8 cellular contexts compared by ENCODE assay signal in genomic region chr6:100464910-100465700, GRCh38. TPM values are rescaled to one million over a fixed set of nuclear protein-coding genes. Genes with fewer than 3 reads are reported as not detected.
DNase-seq lines count a peak whose midpoint lies in the region; ATAC-seq and TF ChIP-seq lines count a peak whose summit lies in the region.

A gene with protein sequence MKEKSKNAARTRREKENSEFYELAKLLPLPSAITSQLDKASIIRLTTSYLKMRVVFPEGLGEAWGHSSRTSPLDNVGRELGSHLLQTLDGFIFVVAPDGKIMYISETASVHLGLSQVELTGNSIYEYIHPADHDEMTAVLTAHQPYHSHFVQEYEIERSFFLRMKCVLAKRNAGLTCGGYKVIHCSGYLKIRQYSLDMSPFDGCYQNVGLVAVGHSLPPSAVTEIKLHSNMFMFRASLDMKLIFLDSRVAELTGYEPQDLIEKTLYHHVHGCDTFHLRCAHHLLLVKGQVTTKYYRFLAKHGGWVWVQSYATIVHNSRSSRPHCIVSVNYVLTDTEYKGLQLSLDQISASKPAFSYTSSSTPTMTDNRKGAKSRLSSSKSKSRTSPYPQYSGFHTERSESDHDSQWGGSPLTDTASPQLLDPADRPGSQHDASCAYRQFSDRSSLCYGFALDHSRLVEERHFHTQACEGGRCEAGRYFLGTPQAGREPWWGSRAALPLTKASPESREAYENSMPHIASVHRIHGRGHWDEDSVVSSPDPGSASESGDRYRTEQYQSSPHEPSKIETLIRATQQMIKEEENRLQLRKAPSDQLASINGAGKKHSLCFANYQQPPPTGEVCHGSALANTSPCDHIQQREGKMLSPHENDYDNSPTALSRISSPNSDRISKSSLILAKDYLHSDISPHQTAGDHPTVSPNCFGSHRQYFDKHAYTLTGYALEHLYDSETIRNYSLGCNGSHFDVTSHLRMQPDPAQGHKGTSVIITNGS (minus strand): TSS chr6:100464921. CDS start chr6:100463468, 1,453 bp downstream.

- H2AFZ ChIP-seq in smooth muscle cell (ENCODE audit: low read depth) = no peak within 1 kb of the TSS

- peaks cover 12% of the 10 kb centered on the region for H3K9me3 Mint-ChIP-seq in activated naive CD4-positive, alpha-beta T cell treated with anti-CD3 and anti-CD28 coated beads, Interleukin-2, amount 50 U/mL, for 24 hours

- WGBS in smooth muscle cell (ENCODE audit: low lambda C conversion rate) = 2% methylated on average over 65 of the region's 65 CpGs

- ATAC-seq in GM18519 (IDR thresholded peaks at IDR 0.05; ENCODE audit: low FRiP score, unreplicated experiment) (peak; percentile 88), HG03039 (IDR thresholded peaks at IDR 0.05; ENCODE audit: unreplicated experiment) (no peak), GM18868 (IDR thresholded peaks at IDR 0.05; ENCODE audit: unreplicated experiment) (no peak)

- DNase-seq in AG08395 (ENCODE audit: low spot score) = peak; percentile 95
- DNase-seq in iPS DF 19.7 (ENCODE audit: low read depth, low spot score) = peak; percentile 60
- no peak for DNase-seq in smooth muscle cell (lab: John Stamatoyannopoulos, UW; ENCODE audit: unreplicated experiment)

- H3K79me2 ChIP-seq in smooth muscle cell (ENCODE audit: low read depth) = no peaks in the 10 kb centered on the region

- H3K4me3 ChIP-seq in HUES6 (ENCODE audit: low read depth, low read length) (peak within 1 kb of the TSS; percentile 55), smooth muscle cell (peak within 1 kb of the TSS; percentile 49)

- no peak for TF ChIP-seq CTCF in smooth muscle cell (IDR thresholded peaks at IDR 0.05; ENCODE audit: borderline replicate concordance, insufficient read depth, poor library complexity, severe bottlenecking)

- H3K9ac ChIP-seq in HUES6 (ENCODE audit: low read length) (no peak within 1 kb of the TSS), smooth muscle cell (ENCODE audit: low read depth) (no peak within 1 kb of the TSS)

- H3K4me3 Mint-ChIP-seq in activated naive CD4-positive, alpha-beta T cell treated with anti-CD3 and anti-CD28 coated beads, Interleukin-2, amount 50 U/mL, for 24 hours = no peak within 1 kb of the TSS

- peaks cover 20% of the 10 kb centered on the region for H3K4me1 Mint-ChIP-seq in activated naive CD4-positive, alpha-beta T cell treated with anti-CD3 and anti-CD28 coated beads, Interleukin-2, amount 50 U/mL, for 24 hours

- H3K27ac Mint-ChIP-seq in activated naive CD4-positive, alpha-beta T cell treated with anti-CD3 and anti-CD28 coated beads, Interleukin-2, amount 50 U/mL, for 24 hours = peak within 1 kb of the TSS; percentile 8

- H3K27ac ChIP-seq in HUES6 (ENCODE audit: low read depth, low read length) (no peak within 1 kb of the TSS), smooth muscle cell (ENCODE audit: low read depth) (no peak within 1 kb of the TSS)

- peaks cover 66% of the 10 kb centered on the region for H3K27me3 Mint-ChIP-seq in activated naive CD4-positive, alpha-beta T cell treated with anti-CD3 and anti-CD28 coated beads, Interleukin-2, amount 50 U/mL, for 24 hours

- H3K4me2 ChIP-seq in smooth muscle cell = peak within 1 kb of the TSS; percentile 79

- H3K9me3 ChIP-seq in HUES6 (ENCODE audit: control insufficient read depth, insufficient read depth, low read depth, low read length) (no peaks in the 10 kb centered on the region), smooth muscle cell (replicated peaks; ENCODE audit: low read depth) (no peaks in the 10 kb centered on the region)

- H4K20me1 ChIP-seq in smooth muscle cell (ENCODE audit: low read depth) = no peaks in the 10 kb centered on the region

- H3K36me3 ChIP-seq in HUES6 (ENCODE audit: control insufficient read depth, insufficient read depth, low read length) (no peaks in the 10 kb centered on the region), smooth muscle cell (ENCODE audit: low read depth) (no peaks in the 10 kb centered on the region)

- peaks cover 100% of the 10 kb centered on the region for H3K27me3 ChIP-seq in HUES6 (ENCODE audit: control insufficient read depth, insufficient read depth, low read length)
- H3K27me3 ChIP-seq in smooth muscle cell (ENCODE audit: low read depth) = peaks cover 100% of the 10 kb centered on the region

- H3K36me3 Mint-ChIP-seq in activated naive CD4-positive, alpha-beta T cell treated with anti-CD3 and anti-CD28 coated beads, Interleukin-2, amount 50 U/mL, for 24 hours = peaks cover 7% of the 10 kb centered on the region

- H3K4me1 ChIP-seq in HUES6 (ENCODE audit: control insufficient read depth, insufficient read depth, low read length) (peaks cover 64% of the 10 kb centered on the region), smooth muscle cell (ENCODE audit: low read depth) (peaks cover 22% of the 10 kb centered on the region)

- no peaks in the 10 kb centered on the region for H3F3A ChIP-seq in smooth muscle cell (ENCODE audit: low read depth)

RNA-seq across cellular contexts. Expression of the gene that starts here (rescaled TPM):
- total RNA-seq in smooth muscle cell = not detected in 2 replicates
- polyA plus RNA-seq in smooth muscle cell = not detected in 2 replicates
